18 cellular contexts compared by ENCODE assay signal in genomic region chr19:50882188-50882587, GRCh38. TPM values are rescaled to one million over a fixed set of nuclear protein-coding genes. Genes with fewer than 3 reads are reported as not detected.
"Had no signal": no experiment of that assay in that cellular context is flagged by ENCODE, and none has a peak within 500 bp of the region (broad histone marks: within the 10 kb centered on the region; RNA-seq: fewer than 3 reads in every experiment).

No MANE protein-coding gene starts in this region.

- ATAC-seq: naive thymus-derived CD8-positive, alpha-beta T cell had no signal

- H3K27ac ChIP-seq: dorsolateral prefrontal cortex, esophagus muscularis mucosa, neutrophil, vagina had no signal

- H3K27me3 ChIP-seq: vagina had no signal

- H3K4me3 ChIP-seq: dorsolateral prefrontal cortex, esophagus muscularis mucosa, vagina had no signal

- H3K4me1 ChIP-seq: esophagus muscularis mucosa, vagina had no signal

- H3K36me3 ChIP-seq: esophagus muscularis mucosa, neutrophil, vagina had no signal

- H3K9me3 ChIP-seq: esophagus muscularis mucosa, neutrophil, vagina had no signal

- DNase-seq: activated CD4-positive, alpha-beta T cell treated with anti-CD3 and anti-CD28 coated beads, Interleukin-2, amount 50 U/mL, for 48 hours; activated CD4-positive, CD25-positive, alpha-beta regulatory T cell treated with anti-CD3 and anti-CD28 coated beads, Interleukin-2, amount 50 U/mL, for 72 hours; activated naive CD8-positive, alpha-beta T cell treated with anti-CD3 and anti-CD28 coated beads, Interleukin-2, amount 10 ng/mL, durations not matched to agents 7 days and 5 days; activated T-cell treated with anti-CD3 and anti-CD28 coated beads, Interleukin-2, amount 50 U/mL, for 48 hours; anterior cingulate cortex; dorsolateral prefrontal cortex; immature natural killer cell; naive thymus-derived CD8-positive, alpha-beta T cell; stimulated activated CD4-positive, alpha-beta T cell treated with anti-CD3 and anti-CD28 coated beads, Interleukin-15, amount 100 ng/mL, for 24 hours; stimulated activated CD4-positive, alpha-beta T cell treated with anti-CD3 and anti-CD28 coated beads, Interleukin-4, amount 100 ng/mL, for 4 hours had no signal

RNA-seq across cellular contexts. Expression of gene KLK2, which starts 8.9 kb away (rescaled TPM):
- total RNA-seq: esophagus muscularis mucosa; fibroblast of villous mesenchyme; lung microvascular endothelial cell; naive thymus-derived CD8-positive, alpha-beta T cell; skeletal muscle tissue; vagina had no signal
- polyA plus RNA-seq: immature natural killer cell; naive thymus-derived CD8-positive, alpha-beta T cell had no signal

RNA-seq across cellular contexts. Expression of gene KLK3, which starts 27.5 kb away (rescaled TPM):
- total RNA-seq: activated naive CD8-positive, alpha-beta T cell treated with anti-CD3 and anti-CD28 coated beads, Interleukin-2, amount 10 ng/mL, durations not matched to agents 7 days and 5 days; cerebellum; esophagus muscularis mucosa; fibroblast of villous mesenchyme; lung microvascular endothelial cell; naive thymus-derived CD8-positive, alpha-beta T cell; skeletal muscle tissue; vagina had no signal
- polyA plus RNA-seq: immature natural killer cell; naive thymus-derived CD8-positive, alpha-beta T cell had no signal

RNA-seq across cellular contexts. Expression of gene KLK4, which starts 29.0 kb away (rescaled TPM):
- total RNA-seq: activated naive CD8-positive, alpha-beta T cell treated with anti-CD3 and anti-CD28 coated beads, Interleukin-2, amount 10 ng/mL, durations not matched to agents 7 days and 5 days; esophagus muscularis mucosa; fibroblast of villous mesenchyme; lung microvascular endothelial cell; naive thymus-derived CD8-positive, alpha-beta T cell; skeletal muscle tissue; vagina had no signal
- polyA plus RNA-seq: immature natural killer cell; naive thymus-derived CD8-positive, alpha-beta T cell had no signal

RNA-seq across cellular contexts. Expression of gene KLK15, which starts 48.8 kb away (rescaled TPM):
- total RNA-seq: activated naive CD8-positive, alpha-beta T cell treated with anti-CD3 and anti-CD28 coated beads, Interleukin-2, amount 10 ng/mL, durations not matched to agents 7 days and 5 days; cerebellum; dorsolateral prefrontal cortex; esophagus muscularis mucosa; fibroblast of villous mesenchyme; lung microvascular endothelial cell; mononuclear cell; naive thymus-derived CD8-positive, alpha-beta T cell; skeletal muscle tissue; vagina had no signal
- polyA plus RNA-seq: immature natural killer cell; naive thymus-derived CD8-positive, alpha-beta T cell had no signal

RNA-seq across cellular contexts. Expression of gene KLK1, which starts 58.6 kb away (rescaled TPM):
- total RNA-seq: cerebellum; esophagus muscularis mucosa; fibroblast of villous mesenchyme; lung microvascular endothelial cell; mononuclear cell; naive thymus-derived CD8-positive, alpha-beta T cell; skeletal muscle tissue; vagina had no signal
- polyA plus RNA-seq: immature natural killer cell; naive thymus-derived CD8-positive, alpha-beta T cell had no signal
